ENCODE assay signal across 9 cellular contexts in the genomic region with DNA sequence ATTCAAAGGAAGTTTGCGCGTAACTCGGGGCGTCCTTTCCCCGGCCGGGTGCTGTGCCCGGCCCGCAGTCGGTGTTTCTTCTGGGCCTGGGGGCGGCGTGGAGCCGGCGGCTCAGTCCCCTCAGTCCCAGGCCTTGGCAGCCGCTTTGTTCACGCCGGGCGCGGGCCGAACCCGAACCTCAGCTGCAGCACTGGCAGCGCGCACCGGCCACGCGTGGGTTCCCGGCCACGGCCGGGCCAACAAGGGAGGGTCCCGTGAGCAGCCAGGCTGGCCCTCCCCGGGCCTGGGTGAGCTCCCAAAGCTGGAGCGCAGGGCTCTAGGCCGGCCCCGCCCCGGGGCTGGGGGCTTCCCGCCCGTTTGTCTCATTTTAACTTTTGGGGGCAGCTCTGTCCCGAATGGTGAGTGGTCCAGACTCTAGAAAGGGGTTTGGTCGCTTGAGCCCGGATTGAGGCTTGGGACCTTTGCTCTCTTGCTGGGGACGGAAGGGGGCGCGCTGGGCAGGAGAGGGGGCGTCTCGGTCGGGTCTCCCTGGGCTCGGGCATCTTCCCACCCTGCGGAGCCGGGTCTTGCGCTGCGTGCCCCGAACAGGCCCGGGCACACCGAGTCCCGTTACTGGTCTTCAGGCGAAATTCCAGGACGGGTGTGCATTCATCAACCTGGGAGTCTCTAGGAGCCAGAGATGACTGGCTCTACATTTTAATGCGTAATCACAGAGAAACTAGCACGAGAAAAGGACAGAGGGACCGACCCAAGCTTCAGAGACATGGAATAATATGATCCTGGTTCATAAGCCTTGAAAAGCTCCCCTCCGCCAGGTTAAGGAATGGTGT.
DNase-seq lines count a peak whose midpoint lies in the region; ATAC-seq lines count a peak whose summit lies in the region.
"Had no signal": no experiment of that assay in that cellular context is flagged by ENCODE, and none has a peak within 500 bp of the region (broad histone marks: within the 10 kb centered on the region; RNA-seq: fewer than 3 reads in every experiment).

No MANE protein-coding gene starts in this region.

- peak; percentile 68 for DNase-seq in activated CD4-positive, alpha-beta T cell treated with anti-CD3 and anti-CD28 coated beads, Interleukin-2, amount 10 ng/mL, durations not matched to agents 24 days and 14 days
- DNase-seq in activated CD4-positive, alpha-beta T cell treated with anti-CD3 and anti-CD28 coated beads for 48 hours: no peak
- DNase-seq in T-cell (peak in 1 of 34 experiments; percentile 12), LoVo (ENCODE audit: low spot score) (no peak), cortex of kidney (lab: John Stamatoyannopoulos, UW) (no peak)
- DNase-seq in stimulated activated CD4-positive, alpha-beta T cell treated with anti-CD3 and anti-CD28 coated beads, Interleukin-2, amount 100 ng/mL, for 24 hours: no peak

- CTCF ChIA-PET in T-cell (lab: Charles Lee): interaction anchor here in 1 of 2 donors (1.3 kb wide), 1 partner anchor 11 kb away, joined by 3 read pairs; no protein-coding TSS in a partner anchor

- no peaks in the 10 kb centered on the region for H3K36me3 ChIP-seq in esophagus (ENCODE audit: control insufficient read depth in 2 of 2, insufficient read depth in 2 of 2, low read length in 1 of 2)
- H3K36me3 ChIP-seq in muscle layer of colon (ENCODE audit: insufficient read depth, low read length): peaks cover 6% of the 10 kb centered on the region

- H3K36me3 Mint-ChIP-seq in activated CD4-positive, alpha-beta T cell treated with anti-CD3 and anti-CD28 coated beads, Interleukin-2, amount 10 ng/mL, durations not matched to agents 24 days and 14 days (ENCODE audit: low read depth): peaks cover 4% of the 10 kb centered on the region
- no peaks in the 10 kb centered on the region for H3K36me3 Mint-ChIP-seq in T-cell

- H3K4me3 ChIP-seq in esophagus (ENCODE audit: low read depth in 1 of 2, low read length in 2 of 2) (peak overlapping the region; percentile 73 to 97), muscle layer of colon (ENCODE audit: low read depth in 1 of 2, low read length in 2 of 2) (peak overlapping the region; percentile 67 to 94)

- intact Hi-C loops in activated CD4-positive, alpha-beta T cell treated with anti-CD3 and anti-CD28 coated beads, Interleukin-2, amount 10 ng/mL, durations not matched to agents 24 days and 14 days (cut with micrococcal nuclease): loop anchor here (2.0 to 10.0 kb wide), 6 partner anchors 36 to 348 kb away; a partner anchor contains a TSS

- H3K9me3 Mint-ChIP-seq in activated CD4-positive, alpha-beta T cell treated with anti-CD3 and anti-CD28 coated beads, Interleukin-2, amount 10 ng/mL, durations not matched to agents 24 days and 14 days: no peaks in the 10 kb centered on the region
- H3K9me3 Mint-ChIP-seq in T-cell: no peaks in the 10 kb centered on the region
- H3K9me3 Mint-ChIP-seq: activated naive CD4-positive, alpha-beta T cell treated with anti-CD3 and anti-CD28 coated beads, Interleukin-2, amount 50 U/mL, for 72 hours had no signal

- peak overlapping the region; percentile 83 for H3K4me3 Mint-ChIP-seq in activated CD4-positive, alpha-beta T cell treated with anti-CD3 and anti-CD28 coated beads, Interleukin-2, amount 10 ng/mL, durations not matched to agents 24 days and 14 days
- peak overlapping the region; percentile 71 to 81 (median 77) for H3K4me3 Mint-ChIP-seq in T-cell

- H3K4me1 ChIP-seq in esophagus (ENCODE audit: control insufficient read depth in 2 of 2, insufficient read depth in 2 of 2, low read length in 1 of 2) (peaks cover 0 to 2% of the 10 kb centered on the region in 2 donors), muscle layer of colon (ENCODE audit: insufficient read depth, low read length) (peaks cover 47% of the 10 kb centered on the region)

- peaks cover 23% of the 10 kb centered on the region for H3K4me1 Mint-ChIP-seq in activated CD4-positive, alpha-beta T cell treated with anti-CD3 and anti-CD28 coated beads, Interleukin-2, amount 10 ng/mL, durations not matched to agents 24 days and 14 days
- H3K4me1 Mint-ChIP-seq in T-cell: peaks cover 12 to 15% (median 12%) of the 10 kb centered on the region in 3 donors

- peak overlapping the region; percentile 86 for H3K9ac ChIP-seq in muscle layer of colon (ENCODE audit: low read length)

- peaks cover 42% of the 10 kb centered on the region for H3K27me3 Mint-ChIP-seq in activated CD4-positive, alpha-beta T cell treated with anti-CD3 and anti-CD28 coated beads, Interleukin-2, amount 10 ng/mL, durations not matched to agents 24 days and 14 days
- peaks cover 38 to 67% of the 10 kb centered on the region in 2 donors for H3K27me3 Mint-ChIP-seq in T-cell

- H3K9me3 ChIP-seq in esophagus (ENCODE audit: control insufficient read depth in 2 of 2, insufficient read depth in 1 of 2, low read depth in 1 of 2, low read length in 1 of 2) (no peaks in the 10 kb centered on the region), muscle layer of colon (ENCODE audit: low read length) (no peaks in the 10 kb centered on the region)

- POLR2A ChIA-PET in T-cell (lab: Charles Lee): no interaction called here

- ATAC-seq in T-cell (replicated peaks in 1 of 4): peak in 2 of 4 experiments; percentile 10 to 29

- H3K27ac ChIP-seq in esophagus (ENCODE audit: low read depth in 2 of 2, low read length in 1 of 2): peak overlapping the region; percentile 91 to 94
- H3K27ac ChIP-seq in muscle layer of colon (ENCODE audit: low read depth, low read length): peak overlapping the region; percentile 94

- H3K27me3 ChIP-seq in esophagus (ENCODE audit: control insufficient read depth in 1 of 2, insufficient read depth in 2 of 2, low read length in 2 of 2) (no peaks in the 10 kb centered on the region), muscle layer of colon (ENCODE audit: control insufficient read depth in 1 of 2, insufficient read depth in 2 of 2, low read length in 2 of 2) (no peaks in the 10 kb centered on the region)

- peak overlapping the region; percentile 72 for H3K27ac Mint-ChIP-seq in activated CD4-positive, alpha-beta T cell treated with anti-CD3 and anti-CD28 coated beads, Interleukin-2, amount 10 ng/mL, durations not matched to agents 24 days and 14 days
- H3K27ac Mint-ChIP-seq in T-cell: no peak overlapping the region
- H3K27ac Mint-ChIP-seq: activated naive CD4-positive, alpha-beta T cell treated with anti-CD3 and anti-CD28 coated beads, Interleukin-2, amount 50 U/mL, for 72 hours had no signal

- 4 to 6% methylated on average over 56 to 60 of the region's 60 CpGs for WGBS in esophagus, 2 donors
